In genomic region chr2:231133365-231134114, GRCh38 we compare ENCODE assay signal across 2 cellular contexts.
TF ChIP-seq lines count a peak whose summit lies in the region.

No MANE protein-coding gene starts in this region.

TF ChIP-seq in A549, 52 proteins besides CTCF, POLR2A, EP300 and RAD21 (continued from another document):
- TF ChIP-seq, protein P1, sequence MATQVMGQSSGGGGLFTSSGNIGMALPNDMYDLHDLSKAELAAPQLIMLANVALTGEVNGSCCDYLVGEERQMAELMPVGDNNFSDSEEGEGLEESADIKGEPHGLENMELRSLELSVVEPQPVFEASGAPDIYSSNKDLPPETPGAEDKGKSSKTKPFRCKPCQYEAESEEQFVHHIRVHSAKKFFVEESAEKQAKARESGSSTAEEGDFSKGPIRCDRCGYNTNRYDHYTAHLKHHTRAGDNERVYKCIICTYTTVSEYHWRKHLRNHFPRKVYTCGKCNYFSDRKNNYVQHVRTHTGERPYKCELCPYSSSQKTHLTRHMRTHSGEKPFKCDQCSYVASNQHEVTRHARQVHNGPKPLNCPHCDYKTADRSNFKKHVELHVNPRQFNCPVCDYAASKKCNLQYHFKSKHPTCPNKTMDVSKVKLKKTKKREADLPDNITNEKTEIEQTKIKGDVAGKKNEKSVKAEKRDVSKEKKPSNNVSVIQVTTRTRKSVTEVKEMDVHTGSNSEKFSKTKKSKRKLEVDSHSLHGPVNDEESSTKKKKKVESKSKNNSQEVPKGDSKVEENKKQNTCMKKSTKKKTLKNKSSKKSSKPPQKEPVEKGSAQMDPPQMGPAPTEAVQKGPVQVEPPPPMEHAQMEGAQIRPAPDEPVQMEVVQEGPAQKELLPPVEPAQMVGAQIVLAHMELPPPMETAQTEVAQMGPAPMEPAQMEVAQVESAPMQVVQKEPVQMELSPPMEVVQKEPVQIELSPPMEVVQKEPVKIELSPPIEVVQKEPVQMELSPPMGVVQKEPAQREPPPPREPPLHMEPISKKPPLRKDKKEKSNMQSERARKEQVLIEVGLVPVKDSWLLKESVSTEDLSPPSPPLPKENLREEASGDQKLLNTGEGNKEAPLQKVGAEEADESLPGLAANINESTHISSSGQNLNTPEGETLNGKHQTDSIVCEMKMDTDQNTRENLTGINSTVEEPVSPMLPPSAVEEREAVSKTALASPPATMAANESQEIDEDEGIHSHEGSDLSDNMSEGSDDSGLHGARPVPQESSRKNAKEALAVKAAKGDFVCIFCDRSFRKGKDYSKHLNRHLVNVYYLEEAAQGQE (IDR thresholded peaks at IDR 0.05): no peak
- peak; percentile 43 for TF ChIP-seq MAFK (IDR thresholded peaks at IDR 0.05; ENCODE audit: partially characterized antibody)
- peak in 1 of 2 experiments; percentile 40; a peak in 1 of 4 replicates for TF ChIP-seq CEBPB (IDR thresholded peaks at IDR 0.05)
TF ChIP-seq in A549: peak in this region for 2.

TF ChIP-seq in liver, 16 proteins besides CTCF, POLR2A, EP300 and RAD21 (continued from another document):
- TF ChIP-seq, protein P1 (IDR thresholded peaks at IDR 0.05): no peak
- TF ChIP-seq NR2F2 (IDR thresholded peaks at IDR 0.05) (peak; percentile 44), YY1 (IDR thresholded peaks at IDR 0.05) (peak; percentile 55), HNF4A (conservative IDR thresholded peaks at IDR 0.05) (peak; percentile 86 to 92), FOXA1 (IDR thresholded peaks at IDR 0.05) (no peak), TAF1 (conservative IDR thresholded peaks at IDR 0.05) (no peak), RXRA (IDR thresholded peaks at IDR 0.05) (peak; percentile 79 to 88), EGR1 (IDR thresholded peaks at IDR 0.05; ENCODE audit: low read depth in 2 of 2) (peak in 1 of 2 donors; percentile 57), ZBTB33 (IDR thresholded peaks at IDR 0.05) (peak; percentile 17)
